8 cellular contexts compared by ENCODE assay signal in the genomic region with DNA sequence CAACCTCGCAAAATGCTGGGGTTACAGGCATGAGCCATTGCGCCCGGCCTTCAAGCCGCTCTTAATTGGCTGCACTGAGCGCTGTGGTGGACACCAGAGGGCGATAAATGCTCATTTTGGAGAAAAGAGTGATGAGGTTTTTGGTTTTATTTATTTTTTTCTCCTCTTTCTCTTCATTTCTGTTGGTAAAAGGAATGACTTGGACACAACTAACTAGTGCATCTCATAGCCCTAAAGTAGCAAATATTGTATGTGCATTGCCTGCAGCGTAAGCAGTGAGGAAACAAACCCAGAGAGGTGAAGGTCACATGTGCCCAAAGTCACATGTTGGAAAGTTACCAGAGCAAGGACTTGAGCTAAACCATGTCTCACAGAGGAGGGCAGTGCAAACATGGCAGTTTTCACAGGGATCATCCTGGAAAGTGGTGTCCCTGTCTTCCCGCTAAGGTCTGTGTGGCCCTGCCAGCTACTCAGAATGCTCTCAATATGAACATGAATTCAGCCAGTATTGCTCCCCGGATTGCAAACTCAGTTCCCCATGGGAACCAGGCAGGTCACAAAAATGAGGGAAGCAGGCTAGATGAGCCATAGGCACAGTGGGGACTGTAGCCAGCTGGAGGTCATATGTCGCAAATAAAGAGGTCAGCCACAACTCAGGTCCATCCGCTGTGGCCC. TPM values are rescaled to one million over a fixed set of nuclear protein-coding genes. Genes with fewer than 3 reads are reported as not detected.
DNase-seq lines count a peak whose midpoint lies in the region; ATAC-seq and TF ChIP-seq lines count a peak whose summit lies in the region.

No MANE protein-coding gene starts in this region.

- H3K27me3 ChIP-seq in A673 (replicated peaks; ENCODE audit: insufficient read depth, low read depth, low read length, poor library complexity) (no peaks in the 10 kb centered on the region), HL-60 (ENCODE audit: insufficient read depth, poor library complexity, severe bottlenecking) (no peaks in the 10 kb centered on the region)

- peak overlapping the region; percentile 66 for H3K27ac Mint-ChIP-seq in T-helper 1 cell treated with Interleukin-12 subunit alpha and Interleukin-12 subunit beta and Interleukin-4 antibody, amounts not matched to agents 30 μg/mL and 1 μg/mL, for 36 hours

- no peaks in the 10 kb centered on the region for H3K36me3 ChIP-seq in A673 (ENCODE audit: insufficient read depth, low read length, poor library complexity, severe bottlenecking)

- H3K4me1 ChIP-seq in A673 (ENCODE audit: insufficient read depth, low read length, poor library complexity, severe bottlenecking), result peaks cover 5% of the 10 kb centered on the region

- no peaks in the 10 kb centered on the region for H3K9me3 Mint-ChIP-seq in T-helper 1 cell treated with Interleukin-12 subunit alpha and Interleukin-12 subunit beta and Interleukin-4 antibody, amounts not matched to agents 30 μg/mL and 1 μg/mL, for 36 hours

- no peaks in the 10 kb centered on the region for H3K36me3 Mint-ChIP-seq in T-helper 1 cell treated with Interleukin-12 subunit alpha and Interleukin-12 subunit beta and Interleukin-4 antibody, amounts not matched to agents 30 μg/mL and 1 μg/mL, for 36 hours (ENCODE audit: low read depth)

- CTCF ChIA-PET in A673 (lab: Charles Lee), result interaction anchor here (0.7 to 6.3 kb wide), 6 partner anchors 9 to 354 kb away, joined by 3 to 110 read pairs (median 4); partner anchors contain the start of gene CD82

- no peaks in the 10 kb centered on the region for H3K9me3 ChIP-seq in A673 (ENCODE audit: low read depth, low read length, poor library complexity, severe bottlenecking)

- peak; percentile 82 for DNase-seq in A673 (ENCODE audit: low spot score)
- peak; percentile 75 for DNase-seq in GM12865 (ENCODE audit: low read depth)
- peak in 1 of 2 experiments; percentile 52 for DNase-seq in HL-60 (ENCODE audit: low read depth in 1 of 2, low spot score in 1 of 2)
- DNase-seq in hypothalamus (lab: John Stamatoyannopoulos, UW), result peak in 33 of 51 donors; percentile 8 to 86 (median 45)
- DNase-seq in stimulated activated CD4-positive, alpha-beta T cell treated with anti-CD3 and anti-CD28 coated beads, Interleukin-12 subunit alpha, Interleukin-12 subunit beta, amount 100 ng/mL, for 4 hours, result peak; percentile 65

- peaks cover 1% of the 10 kb centered on the region for H3K27me3 Mint-ChIP-seq in T-helper 1 cell treated with Interleukin-12 subunit alpha and Interleukin-12 subunit beta and Interleukin-4 antibody, amounts not matched to agents 30 μg/mL and 1 μg/mL, for 36 hours (ENCODE audit: low read depth)

- peak; percentile 92 for TF ChIP-seq CTCF in A673 (conservative IDR thresholded peaks at IDR 0.05; ENCODE audit: low read depth, low read length)
- peak; percentile 77 for TF ChIP-seq CTCF in GM12865 (IDR thresholded peaks at IDR 0.05; ENCODE audit: insufficient read depth, low read depth, low read length, missing control alignments)
- TF ChIP-seq CTCF in HL-60 (IDR thresholded peaks at IDR 0.05; ENCODE audit: insufficient read depth, low read length), result peak; percentile 44

- intact Hi-C loops in A673 (cut with micrococcal nuclease; ENCODE audit: unreplicated experiment), result loop anchor here (1.0 to 5.0 kb wide), 3 partner anchors 60 to 355 kb away; no protein-coding TSS in a partner anchor

- no peak overlapping the region for H3K4me3 ChIP-seq in A673 (ENCODE audit: low read depth, low read length, poor library complexity, severe bottlenecking)
- H3K4me3 ChIP-seq in GM12865 (ENCODE audit: low read depth, low read length), result no peak overlapping the region
- H3K4me3 ChIP-seq in HL-60 (replicated peaks; ENCODE audit: insufficient read depth, low read length), result no peak overlapping the region

- H3K4me3 Mint-ChIP-seq in T-helper 1 cell treated with Interleukin-12 subunit alpha and Interleukin-12 subunit beta and Interleukin-4 antibody, amounts not matched to agents 30 μg/mL and 1 μg/mL, for 36 hours, result no peak overlapping the region

- no TSS peak for BruUV-seq in A673 (replicated peaks; lab: Mats Ljungman, UMichigan)

- POLR2A ChIA-PET in A673 (lab: Charles Lee; ENCODE audit: low non-redundant PET), result interaction anchor here (0.7 kb wide), 1 partner anchor 24 kb away, joined by 6 read pairs; no protein-coding TSS in a partner anchor

- ATAC-seq in GM21717 (IDR thresholded peaks at IDR 0.05; ENCODE audit: unreplicated experiment), result no peak

- H3K4me1 Mint-ChIP-seq in T-helper 1 cell treated with Interleukin-12 subunit alpha and Interleukin-12 subunit beta and Interleukin-4 antibody, amounts not matched to agents 30 μg/mL and 1 μg/mL, for 36 hours (ENCODE audit: low read depth), result peaks cover 23% of the 10 kb centered on the region

- H3K27ac ChIP-seq in A673 (ENCODE audit: low read depth, low read length, poor library complexity, severe bottlenecking), result no peak overlapping the region
- no peak overlapping the region for H3K27ac ChIP-seq in HL-60 (replicated peaks)
- peak overlapping the region; percentile 16 for H3K27ac ChIP-seq in angular gyrus (ENCODE audit: low read depth, low read length)

RNA-seq across cellular contexts. Expression of gene CD82, which starts 8.6 kb away (rescaled TPM):
- 8.2 and 16.0 TPM in 2 replicates for total RNA-seq in A673 (2021)
